Comparison of ENCODE assay signal across 8 cellular contexts in genomic region chrX:91500499-91500898, GRCh38.
A peak's percentile ranks its signal among the peaks of the same experiment; 100 is the strongest.
DNase-seq lines count a peak whose midpoint lies in the region; ATAC-seq, FAIRE-seq and TF ChIP-seq lines count a peak whose summit lies in the region.
"Not testable (repeated sequence)": the region's sequence is repeated elsewhere in the genome, so short reads cannot be mapped to it uniquely, and the experiment has no call there.

No MANE protein-coding gene starts in this region.

- H3K4me3 ChIP-seq in GM23338; Karpas-422 (ENCODE audit: low read length); SK-N-SH (ENCODE audit: low read depth in 2 of 2, low read length in 1 of 2); GM12878; parathyroid adenoma (ENCODE audit: low read depth, low read length): not testable (repeated sequence)

- TF ChIP-seq RAD21 in SK-N-SH (IDR thresholded peaks at IDR 0.05; ENCODE audit: low read length); GM12878 (IDR thresholded peaks at IDR 0.05; ENCODE audit: insufficient read depth, low read depth, low read length): not testable (repeated sequence)

- DNase-seq in DMS 273 (lab: John Stamatoyannopoulos, UW; ENCODE audit: unreplicated experiment) (peak; percentile 20), GM23338 (ENCODE audit: low spot score) (peak; percentile 0), Karpas-422 (peak; percentile 44), NCI-H2171 treated with DMSO at 0.1 percent for 48 hours (lab: John Stamatoyannopoulos, UW) (peak; percentile 0), islet precursor cell (peak; percentile 49)
- not testable (repeated sequence) for DNase-seq in SK-N-SH; GM12878 (ENCODE audit: low read depth, low spot score)

- H3K36me3 ChIP-seq in GM23338 (ENCODE audit: insufficient read depth); Karpas-422 (ENCODE audit: insufficient read depth, low read length); SK-N-SH (replicated peaks in 1 of 2; ENCODE audit: control insufficient read depth in 1 of 2, insufficient read depth in 2 of 2, low read length in 1 of 2); GM12878 (ENCODE audit: control insufficient read depth in 2 of 2, insufficient read depth in 2 of 2, low read length in 1 of 2); parathyroid adenoma (ENCODE audit: control insufficient read depth, insufficient read depth, low read length): not testable (repeated sequence)

- not testable (repeated sequence) for H3K4me2 ChIP-seq in GM23338; Karpas-422 (ENCODE audit: low read depth, low read length, poor library complexity, severe bottlenecking); SK-N-SH; GM12878 (ENCODE audit: control insufficient read depth, insufficient read depth); parathyroid adenoma (ENCODE audit: low read length)

- not testable (repeated sequence) for H3K27me3 ChIP-seq in GM23338 (ENCODE audit: insufficient read depth); Karpas-422 (ENCODE audit: low read length); SK-N-SH (ENCODE audit: insufficient read depth); GM12878 (replicated peaks in 1 of 2; ENCODE audit: control insufficient read depth in 2 of 2, insufficient read depth in 2 of 2, low read length in 1 of 2); parathyroid adenoma (ENCODE audit: control insufficient read depth, insufficient read depth, low read length)

- POLR2A ChIA-PET in SK-N-SH (lab: Yijun Ruan, JAX); GM12878 (lab: Charles Lee): not testable (repeated sequence)

- H3K9me2 ChIP-seq in GM23338 (ENCODE audit: insufficient read depth); Karpas-422 (replicated peaks; ENCODE audit: insufficient read depth, low read length); SK-N-SH: not testable (repeated sequence)

- not testable (repeated sequence) for H3K27ac ChIP-seq in GM23338 (ENCODE audit: low read depth); Karpas-422 (ENCODE audit: low read length); SK-N-SH (ENCODE audit: low read depth in 2 of 2, low read length in 1 of 2); GM12878 (ENCODE audit: control insufficient read depth, insufficient read depth); parathyroid adenoma

- TF ChIP-seq EP300 in SK-N-SH (IDR thresholded peaks at IDR 0.05; ENCODE audit: borderline replicate concordance in 1 of 2, low read depth in 1 of 2, low read length in 1 of 2); GM12878 (IDR thresholded peaks at IDR 0.05; ENCODE audit: borderline replicate concordance in 1 of 2, control insufficient read depth in 1 of 2, low read depth in 2 of 2, low read length in 2 of 2): not testable (repeated sequence)

- not testable (repeated sequence) for H3K4me1 Mint-ChIP-seq in GM23338

- RAD21 ChIA-PET in GM12878 (lab: Charles Lee; ENCODE audit: unreplicated experiment): not testable (repeated sequence)

- H3K27me3 Mint-ChIP-seq in GM23338 (ENCODE audit: insufficient read depth, low read depth, poor library complexity): not testable (repeated sequence)

- SMC1A ChIA-PET in GM12878 (lab: Charles Lee; ENCODE audit: uncharacterized antibody, unreplicated experiment): not testable (repeated sequence)

- H3F3A ChIP-seq in GM23338 (replicated peaks; ENCODE audit: low read depth); SK-N-SH (replicated peaks; ENCODE audit: insufficient read depth): not testable (repeated sequence)

- not testable (repeated sequence) for H4K20me1 ChIP-seq in GM23338 (replicated peaks; ENCODE audit: insufficient read depth); Karpas-422 (ENCODE audit: insufficient read depth, low read depth, low read length); SK-N-SH (ENCODE audit: insufficient read depth); GM12878 (ENCODE audit: control insufficient read depth, insufficient read depth)

- H2AFZ ChIP-seq in GM23338; Karpas-422 (ENCODE audit: low read length); SK-N-SH (ENCODE audit: low read depth); GM12878 (ENCODE audit: control insufficient read depth, low read depth, low read length); parathyroid adenoma: not testable (repeated sequence)

- intact Hi-C loops in GM12878 (cut with micrococcal nuclease; ENCODE audit: unreplicated experiment): not testable (repeated sequence)

- not testable (repeated sequence) for ATAC-seq in GM23338
- ATAC-seq in GM12878: peak; percentile 65

- H3K27ac Mint-ChIP-seq in GM23338: not testable (repeated sequence)

- BruUV-seq in GM12878 (replicated peaks; lab: Mats Ljungman, UMichigan): not testable (repeated sequence)

- not testable (repeated sequence) for H3K79me2 ChIP-seq in GM23338 (replicated peaks; ENCODE audit: insufficient read depth); Karpas-422 (ENCODE audit: low read length); SK-N-SH (ENCODE audit: insufficient read depth); GM12878 (ENCODE audit: control insufficient read depth, insufficient read depth, low read length); parathyroid adenoma

- H3K9me3 Mint-ChIP-seq in GM23338: not testable (repeated sequence)

- CTCF ChIA-PET in SK-N-SH (lab: Yijun Ruan, JAX); GM12878 (lab: Yijun Ruan, JAX): not testable (repeated sequence)

- H3K4me1 ChIP-seq in GM23338 (ENCODE audit: insufficient read depth); Karpas-422 (ENCODE audit: low read length); SK-N-SH (ENCODE audit: control insufficient read depth in 1 of 2, insufficient read depth in 2 of 2, low read depth in 1 of 2, low read length in 1 of 2); GM12878 (ENCODE audit: control insufficient read depth, insufficient read depth, low read length); parathyroid adenoma: not testable (repeated sequence)

- WGBS in SK-N-SH (ENCODE audit: low lambda C conversion rate): 0% methylated on average over 2 of the region's 2 CpGs
- 3% methylated on average over 2 of the region's 2 CpGs for WGBS in GM12878 (ENCODE audit: insufficient coverage, insufficient replicate concordance, low lambda C conversion rate, missing lambda C conversion rate)

- H3K36me3 Mint-ChIP-seq in GM23338 (ENCODE audit: low read depth): not testable (repeated sequence)

- not testable (repeated sequence) for H3K4me3 Mint-ChIP-seq in GM23338

- in situ Hi-C loops in GM12878 (cut with MboI): not testable (repeated sequence)

- not testable (repeated sequence) for H3K9ac ChIP-seq in Karpas-422 (ENCODE audit: low read length); SK-N-SH; GM12878 (ENCODE audit: control insufficient read depth, insufficient read depth, low read length); parathyroid adenoma

- TF ChIP-seq POLR2A in GM12878 (IDR thresholded peaks at IDR 0.05; ENCODE audit: low read depth, low read length): not testable (repeated sequence)

- not testable (repeated sequence) for FAIRE-seq in GM12878 (lab: Jason Lieb, UNC)

- TF ChIP-seq CTCF in GM23338 (conservative IDR thresholded peaks at IDR 0.05; ENCODE audit: low read depth in 2 of 2) (peak; percentile 20 to 25; a peak in 3 of 4 replicates), SK-N-SH (IDR thresholded peaks at IDR 0.05) (peak; percentile 46), parathyroid adenoma (IDR thresholded peaks at IDR 0.05) (peak; percentile 12)
- TF ChIP-seq CTCF in GM12878 (IDR thresholded peaks at IDR 0.05 in 2 of 3, conservative IDR thresholded peaks at IDR 0.05 in 1 of 3; ENCODE audit: control insufficient read depth in 2 of 3, extremely low read depth in 1 of 3, insufficient read depth in 1 of 3, low read depth in 3 of 3, low read length in 3 of 3): not testable (repeated sequence)

- H3K9me3 ChIP-seq in Karpas-422 (ENCODE audit: low read length); SK-N-SH; GM12878 (replicated peaks; ENCODE audit: control insufficient read depth, insufficient read depth, low read length); parathyroid adenoma (ENCODE audit: control insufficient read depth, low read length): not testable (repeated sequence)
